Comparison of ENCODE assay signal across 1 cellular context in the genomic region with DNA sequence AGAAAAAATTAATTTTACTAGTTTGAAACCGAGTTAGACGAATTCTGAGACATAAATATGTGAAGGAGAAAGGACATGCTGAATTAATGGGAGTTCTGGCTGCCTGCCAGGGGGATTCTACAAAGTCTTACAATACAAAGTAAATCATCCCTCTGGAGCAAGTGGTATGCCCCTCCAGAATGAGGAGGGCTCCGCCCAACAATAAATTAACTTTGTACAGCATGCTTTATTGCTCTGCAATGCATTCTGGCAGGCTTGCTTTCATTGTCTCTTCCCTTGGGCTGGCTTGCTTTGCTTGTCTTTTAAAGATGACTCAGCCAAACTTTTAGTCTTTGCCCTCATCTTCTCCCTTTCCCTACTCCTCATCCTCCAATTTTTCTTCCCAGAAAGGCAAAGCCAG.
A peak's percentile ranks its signal among the peaks of the same experiment; 100 is the strongest.
TF ChIP-seq lines count a peak whose summit lies in the region.

No MANE protein-coding gene starts in this region.

TF ChIP-seq in H1, 55 proteins besides CTCF, POLR2A, EP300 and RAD21:
- TF ChIP-seq SP2 (IDR thresholded peaks at IDR 0.05; ENCODE audit: low read length) (no peak), ASH2L (IDR thresholded peaks at IDR 0.05; ENCODE audit: low read length) (no peak), HDAC6 (IDR thresholded peaks at IDR 0.05; ENCODE audit: low read depth, low read length) (no peak), CHD1 (IDR thresholded peaks at IDR 0.05; ENCODE audit: low read depth, low read length) (no peak), CHD7 (IDR thresholded peaks at IDR 0.05; ENCODE audit: insufficient replicate concordance, low read length) (no peak), TAF1 (IDR thresholded peaks at IDR 0.05; ENCODE audit: low read depth, low read length) (no peak), SAP30 (IDR thresholded peaks at IDR 0.05; ENCODE audit: insufficient read depth, insufficient replicate concordance, low read length) (no peak), TAF7 (optimal IDR thresholded peaks at IDR 0.05; ENCODE audit: borderline replicate concordance, low read depth, low read length) (no peak), MAFK (IDR thresholded peaks at IDR 0.05; ENCODE audit: low read depth, low read length) (peak; percentile 58; the same call in 1 of the 2 replicates), SUZ12 (IDR thresholded peaks at IDR 0.05; ENCODE audit: low read length) (no peak), NRF1 (IDR thresholded peaks at IDR 0.05; ENCODE audit: low read depth, low read length) (no peak), BACH1 (IDR thresholded peaks at IDR 0.05; ENCODE audit: low read length) (0 out of 2 replicates have a peak, but pooled peaks have one; percentile 26), CTBP2 (IDR thresholded peaks at IDR 0.05; ENCODE audit: borderline replicate concordance, insufficient read depth, insufficient read length, low read length) (no peak)
- TF ChIP-seq, protein P1, sequence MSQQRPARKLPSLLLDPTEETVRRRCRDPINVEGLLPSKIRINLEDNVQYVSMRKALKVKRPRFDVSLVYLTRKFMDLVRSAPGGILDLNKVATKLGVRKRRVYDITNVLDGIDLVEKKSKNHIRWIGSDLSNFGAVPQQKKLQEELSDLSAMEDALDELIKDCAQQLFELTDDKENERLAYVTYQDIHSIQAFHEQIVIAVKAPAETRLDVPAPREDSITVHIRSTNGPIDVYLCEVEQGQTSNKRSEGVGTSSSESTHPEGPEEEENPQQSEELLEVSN (IDR thresholded peaks at IDR 0.05), result no peak
